In the genomic region with DNA sequence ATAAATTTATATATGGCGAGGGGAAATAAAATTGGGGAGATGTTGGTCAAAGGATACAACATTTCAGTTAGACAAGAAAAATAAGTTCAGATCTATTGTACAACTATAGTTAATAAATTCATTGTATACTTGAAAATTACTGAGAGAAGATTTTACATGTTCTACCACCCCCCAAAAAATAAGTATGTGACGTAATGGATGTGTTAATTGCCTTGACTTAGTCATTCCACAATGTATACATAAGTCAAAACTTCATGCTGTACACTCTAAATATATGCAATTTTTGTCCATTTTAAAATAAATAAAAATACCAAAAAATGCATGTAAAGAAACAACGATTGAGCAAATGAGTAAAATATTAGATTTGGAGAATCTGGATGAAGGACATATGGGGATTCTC, we compare ENCODE assay signal across 8 cellular contexts. TPM values are rescaled to one million over a fixed set of nuclear protein-coding genes. Genes with fewer than 3 reads are reported as not detected.
A peak's percentile ranks its signal among the peaks of the same experiment; 100 is the strongest.
DNase-seq lines count a peak whose midpoint lies in the region; ATAC-seq, FAIRE-seq and TF ChIP-seq lines count a peak whose summit lies in the region.

No MANE protein-coding gene starts in this region.

- in situ Hi-C loops in transverse colon (cut with MboI; ENCODE audit: low pct_ligation_motif_present in 1 of 4, low pct_unique_long_range_greater_than_20kb in 1 of 4, low sequenced_read_pairs in 3 of 4), result no loop called here

- H3K36me3 ChIP-seq in kidney epithelial cell (ENCODE audit: control insufficient read depth, insufficient read depth, low read length) (no peaks in the 10 kb centered on the region), transverse colon (no peaks in the 10 kb centered on the region)

- no peaks in the 10 kb centered on the region for H3K9me3 Mint-ChIP-seq in activated naive CD4-positive, alpha-beta T cell treated with anti-CD3 and anti-CD28 coated beads, Interleukin-2, amount 50 U/mL, for 24 hours
- H3K9me3 Mint-ChIP-seq in activated naive CD8-positive, alpha-beta T cell treated with anti-CD3 and anti-CD28 coated beads, Interleukin-2, amount 50 U/mL, for 24 hours, result no peaks in the 10 kb centered on the region

- peaks cover 19% of the 10 kb centered on the region for H3K4me1 Mint-ChIP-seq in activated naive CD4-positive, alpha-beta T cell treated with anti-CD3 and anti-CD28 coated beads, Interleukin-2, amount 50 U/mL, for 24 hours
- H3K4me1 Mint-ChIP-seq in activated naive CD8-positive, alpha-beta T cell treated with anti-CD3 and anti-CD28 coated beads, Interleukin-2, amount 50 U/mL, for 24 hours, result peaks cover 32% of the 10 kb centered on the region

- TF ChIP-seq POLR2A in transverse colon (IDR thresholded peaks at IDR 0.05) (no peak), GM12892 (IDR thresholded peaks at IDR 0.05; ENCODE audit: low read depth, low read length) (no peak)

- intact Hi-C loops in transverse colon (cut with DNase I; ENCODE audit: low total_unique reads), result no loop called here

- no peak for TF ChIP-seq CTCF in kidney epithelial cell (IDR thresholded peaks at IDR 0.05; ENCODE audit: insufficient read depth, low read length, poor library complexity, severe bottlenecking)
- TF ChIP-seq CTCF in transverse colon (IDR thresholded peaks at IDR 0.05), result no peak

- FAIRE-seq in GM12892 (lab: Jason Lieb, UNC), result no peak

- H3K9me3 ChIP-seq in transverse colon, result no peaks in the 10 kb centered on the region

- peaks cover 6% of the 10 kb centered on the region for H3K36me3 Mint-ChIP-seq in activated naive CD4-positive, alpha-beta T cell treated with anti-CD3 and anti-CD28 coated beads, Interleukin-2, amount 50 U/mL, for 24 hours
- H3K36me3 Mint-ChIP-seq in activated naive CD8-positive, alpha-beta T cell treated with anti-CD3 and anti-CD28 coated beads, Interleukin-2, amount 50 U/mL, for 24 hours (ENCODE audit: low read depth), result peaks cover 3% of the 10 kb centered on the region

- H3K27me3 Mint-ChIP-seq in activated naive CD4-positive, alpha-beta T cell treated with anti-CD3 and anti-CD28 coated beads, Interleukin-2, amount 50 U/mL, for 24 hours, result no peaks in the 10 kb centered on the region
- no peaks in the 10 kb centered on the region for H3K27me3 Mint-ChIP-seq in activated naive CD8-positive, alpha-beta T cell treated with anti-CD3 and anti-CD28 coated beads, Interleukin-2, amount 50 U/mL, for 24 hours

- peaks cover 0 to 6% (median 4%) of the 10 kb centered on the region in 4 donors for H3K4me1 ChIP-seq in transverse colon

- peak overlapping the region; percentile 51 for H3K4me3 ChIP-seq in kidney epithelial cell (ENCODE audit: low read depth, low read length)
- peak overlapping the region in 3 of 4 donors; percentile 56 to 83 (median 60) for H3K4me3 ChIP-seq in transverse colon

- no peak for TF ChIP-seq EP300 in transverse colon (IDR thresholded peaks at IDR 0.05; ENCODE audit: low read depth)

- H3K27ac ChIP-seq in transverse colon, result peak overlapping the region; percentile 94 to 99 (median 97)

- no peak for ATAC-seq in activated naive CD8-positive, alpha-beta T cell treated with anti-CD3 and anti-CD28 coated beads, Interleukin-2, amount 50 U/mL, for 24 hours

- DNase-seq in activated naive CD4-positive, alpha-beta T cell (lab: John Stamatoyannopoulos, UW), result no peak
- no peak for DNase-seq in activated naive CD8-positive, alpha-beta T cell treated with anti-CD3 and anti-CD28 coated beads, Interleukin-2, amount 50 U/mL, for 24 hours
- no peak for DNase-seq in kidney epithelial cell (ENCODE audit: low read depth)
- DNase-seq in transverse colon, result no peak
- DNase-seq in COLO668 (lab: John Stamatoyannopoulos, UW; ENCODE audit: unreplicated experiment), result no peak
- DNase-seq in GM12892 (ENCODE audit: insufficient read length), result no peak
- no peak for DNase-seq in SKM-1 (lab: John Stamatoyannopoulos, UW; ENCODE audit: unreplicated experiment)

- H3K27me3 ChIP-seq in kidney epithelial cell (ENCODE audit: control insufficient read depth, insufficient read depth, low read length) (peaks cover 6% of the 10 kb centered on the region), transverse colon (no peaks in the 10 kb centered on the region)

- 62 to 67% methylated on average over 2 to 3 of the region's 3 CpGs for WGBS in transverse colon (ENCODE audit: low coverage in 1 of 2), 2 donors

- H3K27ac Mint-ChIP-seq in activated naive CD4-positive, alpha-beta T cell treated with anti-CD3 and anti-CD28 coated beads, Interleukin-2, amount 50 U/mL, for 24 hours, result peak overlapping the region; percentile 88
- peak overlapping the region; percentile 91 for H3K27ac Mint-ChIP-seq in activated naive CD8-positive, alpha-beta T cell treated with anti-CD3 and anti-CD28 coated beads, Interleukin-2, amount 50 U/mL, for 24 hours

- H3K4me3 Mint-ChIP-seq in activated naive CD4-positive, alpha-beta T cell treated with anti-CD3 and anti-CD28 coated beads, Interleukin-2, amount 50 U/mL, for 24 hours, result peak overlapping the region; percentile 60
- peak overlapping the region; percentile 87 for H3K4me3 Mint-ChIP-seq in activated naive CD8-positive, alpha-beta T cell treated with anti-CD3 and anti-CD28 coated beads, Interleukin-2, amount 50 U/mL, for 24 hours

RNA-seq across cellular contexts. Expression of gene USP11, which starts 1.8 kb away (rescaled TPM):
- total RNA-seq in kidney epithelial cell (49.1 and 57.9 TPM in 2 replicates), transverse colon (10 to 100 TPM in 3 of 4 donors, 1 to 10 TPM in 1; 5.0 to 45.3 (median 22.3) TPM)
- 16.1 TPM for polyA plus RNA-seq in GM12892 (2012; ENCODE audit: missing spikeins)

RNA-seq across cellular contexts. Expression of gene CDK16, which starts 16.1 kb away (rescaled TPM):
- total RNA-seq in kidney epithelial cell, result 107 and 120 TPM in 2 replicates
- 100 to 1,000 TPM; 105 to 181 (median 151) TPM for total RNA-seq in transverse colon
- polyA plus RNA-seq in GM12892 (2012; ENCODE audit: missing spikeins), result 25.7 TPM

RNA-seq across cellular contexts. Expression of gene UBA1, which starts 41.0 kb away (rescaled TPM):
- total RNA-seq in kidney epithelial cell (170 and 199 TPM in 2 replicates), transverse colon (100 to 1,000 TPM; 145 to 182 (median 163) TPM)
- 112 TPM for polyA plus RNA-seq in GM12892 (2012; ENCODE audit: missing spikeins)
